In the genomic region with DNA sequence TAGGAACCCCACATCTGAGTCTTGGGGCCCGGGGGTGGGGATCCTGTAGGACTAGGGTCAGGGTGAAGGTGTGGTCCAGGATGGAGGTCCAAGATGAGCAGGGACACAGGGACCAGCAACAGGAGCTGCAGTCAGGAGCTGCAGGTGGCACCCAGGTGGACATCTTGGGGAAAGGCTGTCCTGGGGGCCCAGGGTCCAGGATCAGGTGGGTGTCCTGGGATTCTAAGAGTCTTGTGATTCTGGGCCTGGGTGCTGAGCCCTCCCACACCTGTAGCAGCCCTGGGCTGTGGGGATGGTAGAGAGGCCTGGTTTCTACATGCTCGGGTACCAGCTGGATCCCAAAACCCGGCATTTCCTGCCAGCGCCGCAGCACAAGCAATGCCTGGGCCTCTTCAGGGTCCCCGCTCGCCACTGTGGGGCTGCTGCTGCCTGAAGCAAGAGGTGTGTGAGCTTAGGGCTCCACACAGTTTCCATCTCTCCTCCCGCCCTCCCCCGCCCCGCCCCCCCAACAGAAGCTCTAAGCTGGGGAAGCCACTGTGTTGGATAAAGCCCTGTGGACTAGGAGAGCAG, we compare ENCODE assay signal across 1 cellular context.
TF ChIP-seq lines count a peak whose summit lies in the region.

No MANE protein-coding gene starts in this region.

TF ChIP-seq in HepG2, 621 proteins besides CTCF, POLR2A, EP300 and RAD21:
- TF ChIP-seq E2F1 (CRISPR knock-in tag; IDR thresholded peaks at IDR 0.05): no peak
- no peak for TF ChIP-seq CBX2 (IDR thresholded peaks at IDR 0.05; ENCODE audit: low read depth, low read length)
- no peak for TF ChIP-seq CBX2 (CRISPR knock-in tag; IDR thresholded peaks at IDR 0.05; ENCODE audit: low read depth)
- TF ChIP-seq GABPA (IDR thresholded peaks at IDR 0.05; ENCODE audit: low read depth, low read length): peak; percentile 3; the same call in 1 of the 2 replicates
- TF ChIP-seq GABPA (CRISPR knock-in tag; IDR thresholded peaks at IDR 0.05; ENCODE audit: low read depth): no peak
- no peak for TF ChIP-seq ZNF619 (CRISPR knock-in tag; IDR thresholded peaks at IDR 0.05)
